ENCODE assay signal across 1 cellular context in the genomic region with DNA sequence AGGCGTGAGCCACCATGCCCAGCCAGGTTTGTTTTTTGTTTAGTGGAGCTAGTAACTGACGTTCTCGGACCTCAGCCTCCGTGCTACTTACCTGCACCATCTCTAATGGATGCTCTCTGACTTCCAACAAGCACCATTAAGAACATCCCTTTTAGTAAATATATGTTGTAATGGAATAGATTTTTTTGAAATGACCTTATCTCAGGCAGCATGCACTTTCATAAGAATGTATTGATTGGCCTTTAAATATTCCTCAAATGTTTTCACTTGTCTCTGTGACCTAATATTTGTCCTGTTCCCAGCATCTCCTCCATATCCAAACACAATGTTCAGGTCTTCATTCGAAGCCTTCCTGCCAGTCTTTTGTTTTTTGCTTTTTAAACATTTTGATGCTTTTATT.
TF ChIP-seq lines count a peak whose summit lies in the region.

No MANE protein-coding gene starts in this region.

TF ChIP-seq in HepG2, 621 proteins besides CTCF, POLR2A, EP300 and RAD21 (continued from another document and continues in another):
- TF ChIP-seq, protein P1, sequence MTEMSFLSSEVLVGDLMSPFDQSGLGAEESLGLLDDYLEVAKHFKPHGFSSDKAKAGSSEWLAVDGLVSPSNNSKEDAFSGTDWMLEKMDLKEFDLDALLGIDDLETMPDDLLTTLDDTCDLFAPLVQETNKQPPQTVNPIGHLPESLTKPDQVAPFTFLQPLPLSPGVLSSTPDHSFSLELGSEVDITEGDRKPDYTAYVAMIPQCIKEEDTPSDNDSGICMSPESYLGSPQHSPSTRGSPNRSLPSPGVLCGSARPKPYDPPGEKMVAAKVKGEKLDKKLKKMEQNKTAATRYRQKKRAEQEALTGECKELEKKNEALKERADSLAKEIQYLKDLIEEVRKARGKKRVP (CRISPR knock-in tag; IDR thresholded peaks at IDR 0.05): peak in 1 of 2 experiments; percentile 60; a peak in 2 of 4 replicates
- peak; percentile 83 for TF ChIP-seq FOXA3 (CRISPR knock-in tag; IDR thresholded peaks at IDR 0.05)
- TF ChIP-seq, protein P2, sequence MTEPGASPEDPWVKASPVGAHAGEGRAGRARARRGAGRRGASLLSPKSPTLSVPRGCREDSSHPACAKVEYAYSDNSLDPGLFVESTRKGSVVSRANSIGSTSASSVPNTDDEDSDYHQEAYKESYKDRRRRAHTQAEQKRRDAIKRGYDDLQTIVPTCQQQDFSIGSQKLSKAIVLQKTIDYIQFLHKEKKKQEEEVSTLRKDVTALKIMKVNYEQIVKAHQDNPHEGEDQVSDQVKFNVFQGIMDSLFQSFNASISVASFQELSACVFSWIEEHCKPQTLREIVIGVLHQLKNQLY (CRISPR knock-in tag; IDR thresholded peaks at IDR 0.05): peak; percentile 57
- peak; percentile 57; the same call in 1 of the 2 replicates for TF ChIP-seq SOX13 (IDR thresholded peaks at IDR 0.05)
- TF ChIP-seq SOX13 (CRISPR knock-in tag; conservative IDR thresholded peaks at IDR 0.05 in 1 of 2, IDR thresholded peaks at IDR 0.05 in 1 of 2): peak in 1 of 2 experiments; percentile 82; a peak in 2 of 4 replicates
- no peak for TF ChIP-seq GATA4 (IDR thresholded peaks at IDR 0.05; ENCODE audit: borderline replicate concordance, low read depth)
- peak; percentile 43 for TF ChIP-seq ASH2L (IDR thresholded peaks at IDR 0.05; ENCODE audit: insufficient read length, low read depth, low read length)
- TF ChIP-seq KAT2B (IDR thresholded peaks at IDR 0.05; ENCODE audit: borderline replicate concordance, low read depth, low read length): peak; percentile 90
- peak; percentile 46; the same call in 1 of the 2 replicates for TF ChIP-seq RERE (CRISPR knock-in tag; IDR thresholded peaks at IDR 0.05; ENCODE audit: low read depth)
- peak; percentile 26; the same call in 1 of the 2 replicates for TF ChIP-seq FOXO1 (CRISPR knock-in tag; IDR thresholded peaks at IDR 0.05)
- TF ChIP-seq ZSCAN30 (CRISPR knock-in tag; IDR thresholded peaks at IDR 0.05): no peak
- peak; percentile 73 for TF ChIP-seq KAT8 (CRISPR knock-in tag; IDR thresholded peaks at IDR 0.05)
- TF ChIP-seq, protein P3, sequence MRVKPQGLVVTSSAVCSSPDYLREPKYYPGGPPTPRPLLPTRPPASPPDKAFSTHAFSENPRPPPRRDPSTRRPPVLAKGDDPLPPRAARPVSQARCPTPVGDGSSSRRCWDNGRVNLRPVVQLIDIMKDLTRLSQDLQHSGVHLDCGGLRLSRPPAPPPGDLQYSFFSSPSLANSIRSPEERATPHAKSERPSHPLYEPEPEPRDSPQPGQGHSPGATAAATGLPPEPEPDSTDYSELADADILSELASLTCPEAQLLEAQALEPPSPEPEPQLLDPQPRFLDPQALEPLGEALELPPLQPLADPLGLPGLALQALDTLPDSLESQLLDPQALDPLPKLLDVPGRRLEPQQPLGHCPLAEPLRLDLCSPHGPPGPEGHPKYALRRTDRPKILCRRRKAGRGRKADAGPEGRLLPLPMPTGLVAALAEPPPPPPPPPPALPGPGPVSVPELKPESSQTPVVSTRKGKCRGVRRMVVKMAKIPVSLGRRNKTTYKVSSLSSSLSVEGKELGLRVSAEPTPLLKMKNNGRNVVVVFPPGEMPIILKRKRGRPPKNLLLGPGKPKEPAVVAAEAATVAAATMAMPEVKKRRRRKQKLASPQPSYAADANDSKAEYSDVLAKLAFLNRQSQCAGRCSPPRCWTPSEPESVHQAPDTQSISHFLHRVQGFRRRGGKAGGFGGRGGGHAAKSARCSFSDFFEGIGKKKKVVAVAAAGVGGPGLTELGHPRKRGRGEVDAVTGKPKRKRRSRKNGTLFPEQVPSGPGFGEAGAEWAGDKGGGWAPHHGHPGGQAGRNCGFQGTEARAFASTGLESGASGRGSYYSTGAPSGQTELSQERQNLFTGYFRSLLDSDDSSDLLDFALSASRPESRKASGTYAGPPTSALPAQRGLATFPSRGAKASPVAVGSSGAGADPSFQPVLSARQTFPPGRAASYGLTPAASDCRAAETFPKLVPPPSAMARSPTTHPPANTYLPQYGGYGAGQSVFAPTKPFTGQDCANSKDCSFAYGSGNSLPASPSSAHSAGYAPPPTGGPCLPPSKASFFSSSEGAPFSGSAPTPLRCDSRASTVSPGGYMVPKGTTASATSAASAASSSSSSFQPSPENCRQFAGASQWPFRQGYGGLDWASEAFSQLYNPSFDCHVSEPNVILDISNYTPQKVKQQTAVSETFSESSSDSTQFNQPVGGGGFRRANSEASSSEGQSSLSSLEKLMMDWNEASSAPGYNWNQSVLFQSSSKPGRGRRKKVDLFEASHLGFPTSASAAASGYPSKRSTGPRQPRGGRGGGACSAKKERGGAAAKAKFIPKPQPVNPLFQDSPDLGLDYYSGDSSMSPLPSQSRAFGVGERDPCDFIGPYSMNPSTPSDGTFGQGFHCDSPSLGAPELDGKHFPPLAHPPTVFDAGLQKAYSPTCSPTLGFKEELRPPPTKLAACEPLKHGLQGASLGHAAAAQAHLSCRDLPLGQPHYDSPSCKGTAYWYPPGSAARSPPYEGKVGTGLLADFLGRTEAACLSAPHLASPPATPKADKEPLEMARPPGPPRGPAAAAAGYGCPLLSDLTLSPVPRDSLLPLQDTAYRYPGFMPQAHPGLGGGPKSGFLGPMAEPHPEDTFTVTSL (CRISPR knock-in tag; IDR thresholded peaks at IDR 0.05; ENCODE audit: borderline replicate concordance): peak; percentile 58; the same call in 1 of the 2 replicates
- TF ChIP-seq HMGXB3 (CRISPR knock-in tag; IDR thresholded peaks at IDR 0.05; ENCODE audit: borderline replicate concordance): peak; percentile 51; the same call in 1 of the 2 replicates
- TF ChIP-seq SNAPC4 (CRISPR knock-in tag; IDR thresholded peaks at IDR 0.05): no peak
- TF ChIP-seq FOXJ3 (CRISPR knock-in tag; IDR thresholded peaks at IDR 0.05; ENCODE audit: borderline replicate concordance): peak; percentile 84; the same call in 1 of the 2 replicates
- TF ChIP-seq ZNF670 (CRISPR knock-in tag; IDR thresholded peaks at IDR 0.05; ENCODE audit: borderline replicate concordance): no peak
- TF ChIP-seq NFE2 (CRISPR knock-in tag; IDR thresholded peaks at IDR 0.05): no peak
- TF ChIP-seq ZNF777 (CRISPR knock-in tag; IDR thresholded peaks at IDR 0.05): 0 out of 2 replicates have a peak, but pooled peaks have one; percentile 24
- 0 out of 2 replicates have a peak, but pooled peaks have one; percentile 11 for TF ChIP-seq DRAP1 (CRISPR knock-in tag; IDR thresholded peaks at IDR 0.05)
- TF ChIP-seq RCOR2 (CRISPR knock-in tag; IDR thresholded peaks at IDR 0.05): peak; percentile 77; the same call in 1 of the 2 replicates
